20 cellular contexts compared by ENCODE assay signal in the genomic region with DNA sequence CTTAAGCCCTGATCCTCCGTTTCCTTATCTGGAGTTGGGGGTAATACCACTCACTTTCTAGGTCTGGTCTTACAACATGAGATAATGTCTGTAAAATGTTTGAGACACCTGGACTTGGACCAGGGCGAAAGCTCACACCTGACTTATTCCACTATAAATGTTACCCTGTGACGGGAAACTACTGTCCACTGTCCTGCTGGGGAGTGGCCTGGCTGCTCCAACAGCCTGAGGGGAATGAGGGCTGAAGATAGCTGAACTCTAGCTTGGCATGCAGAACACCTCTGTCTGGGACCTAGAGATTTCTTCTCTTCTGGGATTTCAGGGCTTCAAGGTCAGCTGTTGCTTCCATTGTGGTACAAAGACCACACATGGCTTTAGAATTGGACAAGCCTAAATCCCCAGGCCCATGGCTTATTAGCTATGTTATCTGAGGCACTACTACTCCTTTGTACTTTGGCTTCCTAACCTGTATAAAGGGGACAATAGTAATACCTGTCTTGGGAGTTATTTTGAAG. TPM values are rescaled to one million over a fixed set of nuclear protein-coding genes. Genes with fewer than 3 reads are reported as not detected.
A peak's percentile ranks its signal among the peaks of the same experiment; 100 is the strongest.
DNase-seq lines count a peak whose midpoint lies in the region; ATAC-seq and TF ChIP-seq lines count a peak whose summit lies in the region.
"Had no signal": no experiment of that assay in that cellular context is flagged by ENCODE, and none has a peak within 500 bp of the region (broad histone marks: within the 10 kb centered on the region; RNA-seq: fewer than 3 reads in every experiment).

No MANE protein-coding gene starts in this region.

- H3K27me3 ChIP-seq in esophagus muscularis mucosa, result no peaks in the 10 kb centered on the region
- no peaks in the 10 kb centered on the region for H3K27me3 ChIP-seq in osteoblast (ENCODE audit: insufficient read depth, low read length)
- H3K27me3 ChIP-seq in upper lobe of left lung, result no peaks in the 10 kb centered on the region

- TF ChIP-seq CTCF in esophagus muscularis mucosa (IDR thresholded peaks at IDR 0.05) (no peak), osteoblast (IDR thresholded peaks at IDR 0.05; ENCODE audit: extremely low read depth, low read depth, low read length) (no peak), upper lobe of left lung (IDR thresholded peaks at IDR 0.05) (no peak)

- ATAC-seq in upper lobe of left lung (ENCODE audit: low FRiP score in 2 of 2) (no peak), esophagus mucosa (no peak)
- ATAC-seq: HCT116 had no signal

- H3K79me2 ChIP-seq in osteoblast (ENCODE audit: insufficient read depth, low read length), result peaks cover 73% of the 10 kb centered on the region

- H3K4me2 ChIP-seq in osteoblast (ENCODE audit: insufficient read depth, low read length), result no peak overlapping the region

- TF ChIP-seq POLR2A in esophagus muscularis mucosa (IDR thresholded peaks at IDR 0.05; ENCODE audit: low read depth), result no peak
- no peak for TF ChIP-seq POLR2A in upper lobe of left lung (IDR thresholded peaks at IDR 0.05)

- H3K36me3 ChIP-seq in esophagus muscularis mucosa (peaks cover 72 to 99% (median 81%) of the 10 kb centered on the region in 4 donors), osteoblast (ENCODE audit: insufficient read depth, low read length) (peaks cover 90% of the 10 kb centered on the region), upper lobe of left lung (peaks cover 56 to 94% (median 77%) of the 10 kb centered on the region in 4 donors)

- DNase-seq in activated effector memory CD4-positive, alpha-beta T cell treated with anti-CD3 and anti-CD28 coated beads, Interleukin-2, amount 50 U/mL, for 16 hours, result peak; percentile 21
- no peak for DNase-seq in activated effector memory CD4-positive, alpha-beta T cell treated with Interleukin-2 at 50 U/mL for 16 hours
- no peak for DNase-seq in esophagus muscularis mucosa (ENCODE audit: extremely low spot score)
- no peak for DNase-seq in osteoblast (ENCODE audit: insufficient read length, low spot score, missing footprints)
- no peak for DNase-seq in upper lobe of left lung
- DNase-seq in NK-92 (lab: John Stamatoyannopoulos, UW; ENCODE audit: unreplicated experiment), result no peak
- no peak for DNase-seq in amniotic stem cell (lab: John Stamatoyannopoulos, UW)
- DNase-seq: CD4-positive, alpha-beta memory T cell; DMS79 treated with DMSO at 0.1 percent for 48 hours; GM23248; NCI-H187; NCI-H345; NCI-H69; NK-92 treated with Interleukin-12 subunit alpha and Interleukin-12 subunit beta, amount 100 ng/mL, for 24 hours; OCI-M1; RPMI8226 had no signal

- H2AFZ ChIP-seq in osteoblast (ENCODE audit: low read length), result no peak overlapping the region
- H2AFZ ChIP-seq: GM23248 had no signal

- 88% methylated on average over 2 of the region's 3 CpGs for WGBS in esophagus muscularis mucosa
- WGBS in upper lobe of left lung, 2 donors, result 93 to 100% methylated on average over 3 of the region's 3 CpGs

- intact Hi-C loops in esophagus muscularis mucosa (cut with DNase I), result no loop called here

- H3K4me3 ChIP-seq in esophagus muscularis mucosa (no peak overlapping the region), osteoblast (ENCODE audit: insufficient read depth, low read length) (no peak overlapping the region), upper lobe of left lung (no peak overlapping the region)
- H3K4me3 ChIP-seq: GM23248 had no signal

- no peaks in the 10 kb centered on the region for H3K9me3 ChIP-seq in esophagus muscularis mucosa
- H3K9me3 ChIP-seq in osteoblast (ENCODE audit: low read depth, low read length), result no peaks in the 10 kb centered on the region
- no peaks in the 10 kb centered on the region for H3K9me3 ChIP-seq in upper lobe of left lung

- H3K27ac ChIP-seq in esophagus muscularis mucosa (replicated peaks in 1 of 4), result peak overlapping the region in 3 of 4 donors; percentile 99 to 100 (median 100)
- peak overlapping the region; percentile 89 for H3K27ac ChIP-seq in osteoblast (ENCODE audit: low read depth, low read length)
- H3K27ac ChIP-seq in upper lobe of left lung, result peak overlapping the region in 3 of 4 donors; percentile 53 to 99 (median 86)
- H3K27ac ChIP-seq: 22Rv1, GM23248 had no signal

- H3K4me1 ChIP-seq in esophagus muscularis mucosa (peaks cover 69 to 78% (median 74%) of the 10 kb centered on the region in 4 donors), osteoblast (ENCODE audit: insufficient read depth, low read length) (peaks cover 61% of the 10 kb centered on the region), upper lobe of left lung (peaks cover 66 to 86% (median 72%) of the 10 kb centered on the region in 4 donors)

- H4K20me1 ChIP-seq in osteoblast (ENCODE audit: insufficient read depth, low read length), result peaks cover 72% of the 10 kb centered on the region

- TF ChIP-seq EP300 in esophagus muscularis mucosa (IDR thresholded peaks at IDR 0.05), result no peak
- no peak for TF ChIP-seq EP300 in upper lobe of left lung (IDR thresholded peaks at IDR 0.05)

RNA-seq across cellular contexts. Expression of gene A3GALT2, which starts 9.5 kb away (rescaled TPM):
- total RNA-seq in esophagus muscularis mucosa, result not detected
- under 0.01 TPM in 1 of 2 replicates, not detected in the other for total RNA-seq in osteoblast
- total RNA-seq in upper lobe of left lung, result under 1 TPM in 2 of 6 donors, not detected in 4; 0.79 to 0.91 TPM
- total RNA-seq in esophagus mucosa, result not detected
- total RNA-seq: CD4-positive, alpha-beta memory T cell; G401; GM23248 had no signal
